Comparison of ENCODE assay signal across 30 cellular contexts in the genomic region with DNA sequence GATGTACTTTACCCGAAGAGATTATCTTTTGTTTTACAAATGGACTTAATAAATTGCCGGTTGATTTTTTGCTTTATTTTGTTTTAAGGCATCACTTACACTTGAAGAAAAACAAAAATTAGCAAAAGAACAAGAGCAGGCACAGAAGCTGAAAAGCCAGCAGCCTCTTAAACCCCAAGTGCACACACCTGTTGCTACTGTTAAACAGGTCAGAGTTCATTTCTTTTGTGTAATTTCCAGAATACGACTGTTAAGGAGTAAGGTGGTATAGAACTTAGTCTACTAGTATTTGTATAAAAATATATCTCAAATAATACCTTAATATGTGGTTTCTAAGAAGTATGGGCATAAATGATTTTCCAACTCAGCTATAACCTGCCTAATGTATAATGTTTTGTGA. TPM values are rescaled to one million over a fixed set of nuclear protein-coding genes. Genes with fewer than 3 reads are reported as not detected.
"Had no signal": no experiment of that assay in that cellular context is flagged by ENCODE, and none has a peak within 500 bp of the region (broad histone marks: within the 10 kb centered on the region; RNA-seq: fewer than 3 reads in every experiment).

No MANE protein-coding gene starts in this region.

- H3K27me3 Mint-ChIP-seq: activated naive CD8-positive, alpha-beta T cell treated with anti-CD3 and anti-CD28 coated beads, Interleukin-2, amount 10 ng/mL, durations not matched to agents 7 days and 5 days had no signal

- H3K9me3 Mint-ChIP-seq: activated naive CD8-positive, alpha-beta T cell treated with anti-CD3 and anti-CD28 coated beads, Interleukin-2, amount 10 ng/mL, durations not matched to agents 7 days and 5 days had no signal

- H3K27ac ChIP-seq: adrenal gland, breast epithelium, SJCRH30 had no signal

- H3K27me3 ChIP-seq: adrenal gland, breast epithelium, SJCRH30 had no signal

- H3K27ac Mint-ChIP-seq: activated CD8-positive, alpha-beta T cell treated with anti-CD3 and anti-CD28 coated beads, Interleukin-2, amount 10 ng/mL, durations not matched to agents 7 days and 5 days; activated naive CD8-positive, alpha-beta T cell treated with anti-CD3 and anti-CD28 coated beads, Interleukin-2, amount 10 ng/mL, durations not matched to agents 7 days and 5 days had no signal

- H3K4me3 ChIP-seq: adrenal gland, breast epithelium, SJCRH30 had no signal

- DNase-seq: activated CD4-positive, alpha-beta T cell treated with anti-CD3 and anti-CD28 coated beads for 4 hours; activated CD8-positive, alpha-beta memory T cell treated with anti-CD3 and anti-CD28 coated beads, Interleukin-2, amount 50 U/mL, for 48 hours; activated CD8-positive, alpha-beta T cell treated with anti-CD3 and anti-CD28 coated beads, Interleukin-2, amount 10 ng/mL, durations not matched to agents 7 days and 5 days; activated naive CD4-positive, alpha-beta T cell treated with anti-CD3 and anti-CD28 coated beads, Interleukin-2, amount 50 U/mL, for 16 hours; activated naive CD8-positive, alpha-beta T cell treated with anti-CD3 and anti-CD28 coated beads, Interleukin-2, amount 10 ng/mL, durations not matched to agents 7 days and 5 days; activated T-cell treated with anti-CD3 and anti-CD28 coated beads, Interleukin-2, amount 50 U/mL, for 1 hour; adrenal gland; anterior cingulate cortex; central memory CD4-positive, alpha-beta T cell; Kasumi-1; KBM-7; NCI-H1048; NCI-H146; NCI-H187 treated with DMSO at 0.1 percent for 48 hours; NCI-H2081 treated with DMSO at 0.1 percent for 48 hours; NCI-H446 treated with DMSO at 0.1 percent for 48 hours; NCI-H524 treated with DMSO at 0.1 percent for 48 hours; NCI-H748 treated with DMSO at 0.1 percent for 48 hours; NK-92 treated with Interleukin-12 subunit alpha and Interleukin-12 subunit beta, amount 100 ng/mL, for 24 hours; OCI-M1; Right ventricle myocardium superior; RPMI8226; SJCRH30; SK-N-SH; T-helper 1 cell had no signal

- ATAC-seq: activated CD4-positive, CD25-positive, alpha-beta regulatory T cell treated with anti-CD3 and anti-CD28 coated beads, Interleukin-2, amount 50 U/mL, for 24 hours; activated CD8-positive, alpha-beta T cell treated with anti-CD3 and anti-CD28 coated beads, Interleukin-2, amount 10 ng/mL, durations not matched to agents 7 days and 5 days; Panc1 had no signal

- H3K9me3 ChIP-seq: breast epithelium, SJCRH30, SK-N-SH had no signal

- H3K4me1 Mint-ChIP-seq: activated naive CD8-positive, alpha-beta T cell treated with anti-CD3 and anti-CD28 coated beads, Interleukin-2, amount 10 ng/mL, durations not matched to agents 7 days and 5 days had no signal

- H3K4me3 Mint-ChIP-seq: activated CD8-positive, alpha-beta T cell treated with anti-CD3 and anti-CD28 coated beads, Interleukin-2, amount 10 ng/mL, durations not matched to agents 7 days and 5 days; activated naive CD8-positive, alpha-beta T cell treated with anti-CD3 and anti-CD28 coated beads, Interleukin-2, amount 10 ng/mL, durations not matched to agents 7 days and 5 days had no signal

- H3K4me1 ChIP-seq: adrenal gland, breast epithelium, SJCRH30 had no signal

RNA-seq across cellular contexts. Expression of a gene that starts 19.6 kb away (rescaled TPM):
- total RNA-seq: activated CD8-positive, alpha-beta T cell treated with anti-CD3 and anti-CD28 coated beads, Interleukin-2, amount 10 ng/mL, durations not matched to agents 7 days and 5 days; activated naive CD8-positive, alpha-beta T cell treated with anti-CD3 and anti-CD28 coated beads, Interleukin-2, amount 10 ng/mL, durations not matched to agents 7 days and 5 days; breast epithelium; M059J; Right ventricle myocardium superior; SJCRH30; T-helper 2 cell treated with Interferon-gamma antibody and Interleukin-4, amounts not matched to agents 100 ng/mL and 5 ng/mL, for 36 hours had no signal
- polyA plus RNA-seq: SK-N-SH had no signal
